Comparison of ENCODE assay signal across 25 cellular contexts in genomic region chr9:129348890-129349570, GRCh38.
DNase-seq lines count a peak whose midpoint lies in the region; ATAC-seq, FAIRE-seq and TF ChIP-seq lines count a peak whose summit lies in the region.
"Had no signal": no experiment of that assay in that cellular context is flagged by ENCODE, and none has a peak within 500 bp of the region (broad histone marks: within the 10 kb centered on the region; RNA-seq: fewer than 3 reads in every experiment).

No MANE protein-coding gene starts in this region.

- no peaks in the 10 kb centered on the region for H3K9me3 ChIP-seq in A549
- H3K9me3 ChIP-seq in CD4-positive, CD25-positive, alpha-beta regulatory T cell (ENCODE audit: control insufficient read depth in 2 of 2, low read length in 2 of 2): no peaks in the 10 kb centered on the region
- H3K9me3 ChIP-seq in WERI-Rb-1 (ENCODE audit: severe bottlenecking): peaks cover 2% of the 10 kb centered on the region
- no peaks in the 10 kb centered on the region for H3K9me3 ChIP-seq in CD8-positive, alpha-beta T cell (ENCODE audit: low read length)
- no peaks in the 10 kb centered on the region for H3K9me3 ChIP-seq in testis
- no peaks in the 10 kb centered on the region for H3K9me3 ChIP-seq in CD4-positive, alpha-beta T cell (ENCODE audit: control insufficient read depth, low read length)
- H3K9me3 ChIP-seq: neutrophil, Peyer's patch had no signal

- peak overlapping the region; percentile 42; the same call in 2 of the 3 replicates for H3K4me2 ChIP-seq in A549
- H3K4me2 ChIP-seq: smooth muscle cell had no signal

- H3K4me1 ChIP-seq in A549 (peaks cover 71% of the 10 kb centered on the region), testis (peaks cover 15% of the 10 kb centered on the region)
- H3K4me1 ChIP-seq in CD4-positive, CD25-positive, alpha-beta regulatory T cell (ENCODE audit: control insufficient read depth, insufficient read depth, low read length, poor library complexity, severe bottlenecking): peaks cover 11% of the 10 kb centered on the region
- H3K4me1 ChIP-seq in CD8-positive, alpha-beta T cell (ENCODE audit: insufficient read depth, low read length): peaks cover 16% of the 10 kb centered on the region

- H3K36me3 Mint-ChIP-seq in CD4-positive, CD25-positive, alpha-beta regulatory T cell: no peaks in the 10 kb centered on the region
- H3K36me3 Mint-ChIP-seq in mesothelial cell of epicardium: no peaks in the 10 kb centered on the region
- no peaks in the 10 kb centered on the region for H3K36me3 Mint-ChIP-seq in CD8-positive, alpha-beta T cell
- H3K36me3 Mint-ChIP-seq in CD4-positive, alpha-beta T cell (ENCODE audit: low read depth): no peaks in the 10 kb centered on the region

- no peak for DNase-seq in A549 (ENCODE audit: low read depth in 1 of 2, low spot score in 1 of 2)
- DNase-seq in CD4-positive, CD25-positive, alpha-beta regulatory T cell: no peak
- no peak for DNase-seq in WERI-Rb-1
- no peak for DNase-seq in mesothelial cell of epicardium (ENCODE audit: low spot score in 2 of 2, unreplicated experiment in 2 of 2)
- no peak for DNase-seq in CD8-positive, alpha-beta T cell
- no peak for DNase-seq in testis
- no peak for DNase-seq in CD4-positive, alpha-beta T cell
- DNase-seq: activated CD4-positive, alpha-beta T cell treated with anti-CD3 and anti-CD28 coated beads, Interleukin-2, amount 10 ng/mL, durations not matched to agents 7 days and 5 days; activated T-cell treated with anti-CD3 and anti-CD28 coated beads, Interleukin-2, amount 50 U/mL, for 48 hours; C1 segment of cervical spinal cord; glutamatergic neuron; Karpas-422; NCI-H1417; NCI-H2029; NCI-H226; Peyer's patch; stimulated activated CD8-positive, alpha-beta memory T cell treated with anti-CD3 and anti-CD28 coated beads, Interleukin-4, amount 100 ng/mL, for 48 hours; T-helper 9 cell had no signal

- TF ChIP-seq EP300 in A549 (IDR thresholded peaks at IDR 0.05): no peak

- no peak for TF ChIP-seq RAD21 in A549 (conservative IDR thresholded peaks at IDR 0.05 in 1 of 2, IDR thresholded peaks at IDR 0.05 in 1 of 2)

- TF ChIP-seq POLR2A in A549 (IDR thresholded peaks at IDR 0.05; ENCODE audit: low read length): no peak
- TF ChIP-seq POLR2A in testis (IDR thresholded peaks at IDR 0.05): no peak

- no peaks in the 10 kb centered on the region for H3K27me3 ChIP-seq in CD4-positive, CD25-positive, alpha-beta regulatory T cell (ENCODE audit: control insufficient read depth, insufficient read depth, low read length)
- H3K27me3 ChIP-seq in WERI-Rb-1 (ENCODE audit: insufficient read depth, low read depth, severe bottlenecking) (no peaks in the 10 kb centered on the region), testis (no peaks in the 10 kb centered on the region)
- no peaks in the 10 kb centered on the region for H3K27me3 ChIP-seq in CD8-positive, alpha-beta T cell (ENCODE audit: insufficient read depth, low read length)
- H3K27me3 ChIP-seq in CD4-positive, alpha-beta T cell (ENCODE audit: control insufficient read depth, insufficient read depth, low read length): peaks cover 16% of the 10 kb centered on the region

- peak overlapping the region in 2 of 3 donors; percentile 69 to 73 for H3K27ac Mint-ChIP-seq in CD4-positive, CD25-positive, alpha-beta regulatory T cell
- H3K27ac Mint-ChIP-seq in mesothelial cell of epicardium: peak overlapping the region; percentile 18
- H3K27ac Mint-ChIP-seq in CD8-positive, alpha-beta T cell: no peak overlapping the region
- H3K27ac Mint-ChIP-seq in CD4-positive, alpha-beta T cell: no peak overlapping the region
- H3K27ac Mint-ChIP-seq: activated CD4-positive, alpha-beta T cell treated with anti-CD3 and anti-CD28 coated beads, Interleukin-2, amount 10 ng/mL, durations not matched to agents 7 days and 5 days; stimulated activated naive CD8-positive, alpha-beta T cell treated with anti-CD3 and anti-CD28 coated beads, Interleukin-15, Interleukin-2, amounts not matched to agents 100 ng/mL and 50 ng/mL, for 24 hours had no signal

- H3K4me3 Mint-ChIP-seq in CD4-positive, CD25-positive, alpha-beta regulatory T cell: no peak overlapping the region
- H3K4me3 Mint-ChIP-seq in mesothelial cell of epicardium: no peak overlapping the region
- no peak overlapping the region for H3K4me3 Mint-ChIP-seq in CD8-positive, alpha-beta T cell
- H3K4me3 Mint-ChIP-seq in CD4-positive, alpha-beta T cell: no peak overlapping the region
- H3K4me3 Mint-ChIP-seq: activated CD4-positive, alpha-beta T cell treated with anti-CD3 and anti-CD28 coated beads, Interleukin-2, amount 10 ng/mL, durations not matched to agents 7 days and 5 days; central memory CD8-positive, alpha-beta T cell; stimulated activated naive CD8-positive, alpha-beta T cell treated with anti-CD3 and anti-CD28 coated beads, Interleukin-15, Interleukin-2, amounts not matched to agents 100 ng/mL and 50 ng/mL, for 24 hours had no signal

- intact Hi-C loops in CD8-positive, alpha-beta T cell (cut with DNase I, micrococcal nuclease): no loop called here
- intact Hi-C loops in testis (cut with DNase I; ENCODE audit: low total_unique reads): no loop called here
- intact Hi-C loops in CD4-positive, alpha-beta T cell (cut with DNase I, micrococcal nuclease): no loop called here

- no peaks in the 10 kb centered on the region for H3K9me3 Mint-ChIP-seq in CD4-positive, CD25-positive, alpha-beta regulatory T cell
- H3K9me3 Mint-ChIP-seq in mesothelial cell of epicardium: no peaks in the 10 kb centered on the region
- no peaks in the 10 kb centered on the region for H3K9me3 Mint-ChIP-seq in CD8-positive, alpha-beta T cell
- H3K9me3 Mint-ChIP-seq in CD4-positive, alpha-beta T cell: no peaks in the 10 kb centered on the region
- H3K9me3 Mint-ChIP-seq: activated CD4-positive, alpha-beta T cell treated with anti-CD3 and anti-CD28 coated beads, Interleukin-2, amount 10 ng/mL, durations not matched to agents 7 days and 5 days; central memory CD8-positive, alpha-beta T cell; stimulated activated naive CD8-positive, alpha-beta T cell treated with anti-CD3 and anti-CD28 coated beads, Interleukin-15, Interleukin-2, amounts not matched to agents 100 ng/mL and 50 ng/mL, for 24 hours had no signal

- H3K27me3 Mint-ChIP-seq in CD4-positive, CD25-positive, alpha-beta regulatory T cell: peaks cover 26% of the 10 kb centered on the region
- no peaks in the 10 kb centered on the region for H3K27me3 Mint-ChIP-seq in mesothelial cell of epicardium (ENCODE audit: low read depth)
- peaks cover 3% of the 10 kb centered on the region for H3K27me3 Mint-ChIP-seq in CD8-positive, alpha-beta T cell (ENCODE audit: low read depth)
- no peaks in the 10 kb centered on the region for H3K27me3 Mint-ChIP-seq in CD4-positive, alpha-beta T cell
- H3K27me3 Mint-ChIP-seq: stimulated activated naive CD8-positive, alpha-beta T cell treated with anti-CD3 and anti-CD28 coated beads, Interleukin-15, Interleukin-2, amounts not matched to agents 100 ng/mL and 50 ng/mL, for 24 hours had no signal

- POLR2A ChIA-PET in A549 (lab: Yijun Ruan, JAX): no interaction called here
- POLR2A ChIA-PET in CD8-positive, alpha-beta T cell (lab: Charles Lee): no interaction called here
- POLR2A ChIA-PET in CD4-positive, alpha-beta T cell (lab: Charles Lee): no interaction called here

- H3K36me3 ChIP-seq in CD4-positive, CD25-positive, alpha-beta regulatory T cell (ENCODE audit: control insufficient read depth, insufficient read depth, low read length): no peaks in the 10 kb centered on the region
- H3K36me3 ChIP-seq in WERI-Rb-1 (no peaks in the 10 kb centered on the region), testis (ENCODE audit: low read depth, missing control alignments) (no peaks in the 10 kb centered on the region)
- H3K36me3 ChIP-seq in CD8-positive, alpha-beta T cell (ENCODE audit: insufficient read depth, low read length): no peaks in the 10 kb centered on the region
- H3K36me3 ChIP-seq: neutrophil, Peyer's patch had no signal

- FAIRE-seq in A549 (lab: Jason Lieb, UNC): no peak
- FAIRE-seq: H54 had no signal

- H3K4me3 ChIP-seq in A549 (no peak overlapping the region), WERI-Rb-1 (ENCODE audit: low read depth, low read length) (no peak overlapping the region), testis (no peak overlapping the region)
- no peak overlapping the region for H3K4me3 ChIP-seq in CD4-positive, CD25-positive, alpha-beta regulatory T cell (ENCODE audit: low read depth, low read length)
- no peak overlapping the region for H3K4me3 ChIP-seq in CD8-positive, alpha-beta T cell (ENCODE audit: low read depth, low read length)
- H3K4me3 ChIP-seq: Peyer's patch, smooth muscle cell had no signal

- H3K4me1 Mint-ChIP-seq in CD4-positive, CD25-positive, alpha-beta regulatory T cell: peaks cover 0 to 14% (median 5%) of the 10 kb centered on the region in 4 donors
- H3K4me1 Mint-ChIP-seq in mesothelial cell of epicardium: peaks cover 25% of the 10 kb centered on the region
- peaks cover 15% of the 10 kb centered on the region for H3K4me1 Mint-ChIP-seq in CD8-positive, alpha-beta T cell (ENCODE audit: low read depth)
- no peaks in the 10 kb centered on the region for H3K4me1 Mint-ChIP-seq in CD4-positive, alpha-beta T cell (ENCODE audit: low read depth)

- no peak for TF ChIP-seq CTCF in A549 (IDR thresholded peaks at IDR 0.05)
- TF ChIP-seq CTCF in WERI-Rb-1 (IDR thresholded peaks at IDR 0.05; ENCODE audit: low read depth, low read length): 0 out of 2 replicates have a peak, but pooled peaks have one; percentile 3
- no peak for TF ChIP-seq CTCF in mesothelial cell of epicardium (IDR thresholded peaks at IDR 0.05; ENCODE audit: unreplicated experiment)
- no peak for TF ChIP-seq CTCF in CD8-positive, alpha-beta T cell (IDR thresholded peaks at IDR 0.05)
- TF ChIP-seq CTCF in testis (IDR thresholded peaks at IDR 0.05): no peak
- no peak for TF ChIP-seq CTCF in CD4-positive, alpha-beta T cell (IDR thresholded peaks at IDR 0.05)

- H3K27ac ChIP-seq in A549 (peak overlapping the region; percentile 98 to 99), WERI-Rb-1 (no peak overlapping the region), testis (no peak overlapping the region)
- H3K27ac ChIP-seq in CD4-positive, CD25-positive, alpha-beta regulatory T cell (ENCODE audit: insufficient read depth, low read length, poor library complexity, severe bottlenecking): no peak overlapping the region
- no peak overlapping the region for H3K27ac ChIP-seq in CD8-positive, alpha-beta T cell (ENCODE audit: low read depth, low read length)
- no peak overlapping the region for H3K27ac ChIP-seq in CD4-positive, alpha-beta T cell (ENCODE audit: low read depth, low read length)
- H3K27ac ChIP-seq: Peyer's patch had no signal

- WGBS in A549 (ENCODE audit: missing lambda C conversion rate): 94% methylated on average over 10 of the region's 13 CpGs
- 89 to 93% methylated on average over 12 to 13 of the region's 13 CpGs for WGBS in testis, 2 donors

- CTCF ChIA-PET in A549 (lab: Yijun Ruan, JAX): interaction anchor here (0.6 to 4.3 kb wide), 3 partner anchors 20 to 275 kb away, joined by 3 to 17 read pairs (median 4); no protein-coding TSS in a partner anchor
- CTCF ChIA-PET in CD8-positive, alpha-beta T cell (lab: Charles Lee): interaction anchor here (0.6 kb wide), 1 partner anchor 14 kb away, joined by 3 read pairs; no protein-coding TSS in a partner anchor
- CTCF ChIA-PET in CD4-positive, alpha-beta T cell (lab: Charles Lee): no interaction called here

- ATAC-seq in A549: no peak
- no peak for ATAC-seq in CD4-positive, CD25-positive, alpha-beta regulatory T cell (ENCODE audit: low read depth in 2 of 2)
- ATAC-seq in CD8-positive, alpha-beta T cell: no peak
- no peak for ATAC-seq in CD4-positive, alpha-beta T cell (ENCODE audit: poor library complexity)
- ATAC-seq: esophagus mucosa, right cardiac atrium had no signal

Comparison
In these comparisons a context has a peak if more than half of its experiments do, and no peak if none do; other contexts are left out.
1. H3K27ac ChIP-seq: peak in A549 (2 of 2); none in CD4-positive, CD25-positive, alpha-beta regulatory T cell (single experiment), WERI-Rb-1 (single experiment), CD8-positive, alpha-beta T cell (single experiment), testis (0 of 2) and CD4-positive, alpha-beta T cell (single experiment).
2. H3K27ac Mint-ChIP-seq: peak in CD4-positive, CD25-positive, alpha-beta regulatory T cell (2 of 3) and mesothelial cell of epicardium (single experiment); none in CD8-positive, alpha-beta T cell (single experiment) and CD4-positive, alpha-beta T cell (single experiment).